In genomic region chr11:65435981-65436411, GRCh38 we compare ENCODE assay signal across 8 cellular contexts. TPM values are rescaled to one million over a fixed set of nuclear protein-coding genes. Genes with fewer than 3 reads are reported as not detected.
DNase-seq lines count a peak whose midpoint lies in the region; ATAC-seq and TF ChIP-seq lines count a peak whose summit lies in the region.

No MANE protein-coding gene starts in this region.

- no peak overlapping the region for H3K4me3 ChIP-seq in HAP-1
- peak overlapping the region in 1 of 8 donors; percentile 39 for H3K4me3 ChIP-seq in spleen

- in situ Hi-C loops in HAP-1 (cut with MboI; ENCODE audit: low sequenced_read_pairs): no loop called here

- peaks cover 19% of the 10 kb centered on the region for H3K4me1 ChIP-seq in HAP-1
- H3K4me1 ChIP-seq in spleen: peaks cover 40 to 100% (median 95%) of the 10 kb centered on the region in 6 donors

- H3K36me3 ChIP-seq in HAP-1 (replicated peaks) (peaks cover 61% of the 10 kb centered on the region), spleen (peaks cover 0 to 100% (median 44%) of the 10 kb centered on the region in 6 donors)

- intact Hi-C loops in activated T-helper 1 cell treated with anti-CD3 and anti-CD28 coated beads, Interleukin-12 subunit alpha, Interleukin-12 subunit beta, Interleukin-2, Interleukin-4 antibody, amounts not matched to agents 30 ng/mL and 10 ng/mL and 1 ng/mL, durations not matched to agents 14 hours and 24 hours and 36 hours (cut with micrococcal nuclease): no loop called here
- intact Hi-C loops in left ventricle myocardium superior (cut with micrococcal nuclease) (no loop called here), spleen (cut with DNase I; ENCODE audit: low total_unique reads) (no loop called here)

- no peaks in the 10 kb centered on the region for H3K27me3 ChIP-seq in HAP-1 (ENCODE audit: low read depth)
- no peaks in the 10 kb centered on the region for H3K27me3 ChIP-seq in spleen (replicated peaks in 1 of 7)

- peak; percentile 2 to 7 for DNase-seq in HAP-1 (ENCODE audit: low spot score in 2 of 2)
- DNase-seq in activated T-helper 1 cell treated with anti-CD3 and anti-CD28 coated beads, Interleukin-12 subunit alpha, Interleukin-12 subunit beta, Interleukin-2, Interleukin-4 antibody, amounts not matched to agents 30 ng/mL and 10 ng/mL and 1 ng/mL, durations not matched to agents 14 hours and 24 hours and 36 hours (ENCODE audit: low spot score): no peak
- DNase-seq in left ventricle myocardium superior: peak; percentile 58
- peak; percentile 68 for DNase-seq in spleen
- DNase-seq in UCSD-AML1 (lab: John Stamatoyannopoulos, UW; ENCODE audit: unreplicated experiment): no peak

- ATAC-seq in left ventricle myocardium superior: peak; percentile 23
- ATAC-seq in GM18909 (IDR thresholded peaks at IDR 0.05; ENCODE audit: poor library complexity, unreplicated experiment): no peak
- ATAC-seq in GM21423 (IDR thresholded peaks at IDR 0.05; ENCODE audit: unreplicated experiment): no peak
- ATAC-seq in GM18873 (IDR thresholded peaks at IDR 0.05; ENCODE audit: low FRiP score, unreplicated experiment): no peak

- peak overlapping the region; percentile 73 for H3K27ac Mint-ChIP-seq in activated T-helper 1 cell treated with anti-CD3 and anti-CD28 coated beads, Interleukin-12 subunit alpha, Interleukin-12 subunit beta, Interleukin-2, Interleukin-4 antibody, amounts not matched to agents 30 ng/mL and 10 ng/mL and 1 ng/mL, durations not matched to agents 14 hours and 24 hours and 36 hours

- H3K27ac ChIP-seq in spleen: peak overlapping the region in 6 of 8 donors; percentile 17 to 100 (median 98)

- no peak for TF ChIP-seq POLR2A in spleen (IDR thresholded peaks at IDR 0.05)

- peaks cover 89% of the 10 kb centered on the region for H3K4me1 Mint-ChIP-seq in activated T-helper 1 cell treated with anti-CD3 and anti-CD28 coated beads, Interleukin-12 subunit alpha, Interleukin-12 subunit beta, Interleukin-2, Interleukin-4 antibody, amounts not matched to agents 30 ng/mL and 10 ng/mL and 1 ng/mL, durations not matched to agents 14 hours and 24 hours and 36 hours (ENCODE audit: low read depth)

- H3K4me3 Mint-ChIP-seq in activated T-helper 1 cell treated with anti-CD3 and anti-CD28 coated beads, Interleukin-12 subunit alpha, Interleukin-12 subunit beta, Interleukin-2, Interleukin-4 antibody, amounts not matched to agents 30 ng/mL and 10 ng/mL and 1 ng/mL, durations not matched to agents 14 hours and 24 hours and 36 hours: no peak overlapping the region

- H3K36me3 Mint-ChIP-seq in activated T-helper 1 cell treated with anti-CD3 and anti-CD28 coated beads, Interleukin-12 subunit alpha, Interleukin-12 subunit beta, Interleukin-2, Interleukin-4 antibody, amounts not matched to agents 30 ng/mL and 10 ng/mL and 1 ng/mL, durations not matched to agents 14 hours and 24 hours and 36 hours (ENCODE audit: low read depth): peaks cover 55% of the 10 kb centered on the region

- 84 to 93% (median 91%) methylated on average over 8 of the region's 8 CpGs for WGBS in spleen, 5 donors

- H3K9me3 ChIP-seq in HAP-1 (no peaks in the 10 kb centered on the region), spleen (no peaks in the 10 kb centered on the region)

- no peaks in the 10 kb centered on the region for H3K9me3 Mint-ChIP-seq in activated T-helper 1 cell treated with anti-CD3 and anti-CD28 coated beads, Interleukin-12 subunit alpha, Interleukin-12 subunit beta, Interleukin-2, Interleukin-4 antibody, amounts not matched to agents 30 ng/mL and 10 ng/mL and 1 ng/mL, durations not matched to agents 14 hours and 24 hours and 36 hours

- TF ChIP-seq CTCF in spleen (IDR thresholded peaks at IDR 0.05 in 8 of 11, conservative IDR thresholded peaks at IDR 0.05 in 3 of 11): no peak

- no peaks in the 10 kb centered on the region for H3K27me3 Mint-ChIP-seq in activated T-helper 1 cell treated with anti-CD3 and anti-CD28 coated beads, Interleukin-12 subunit alpha, Interleukin-12 subunit beta, Interleukin-2, Interleukin-4 antibody, amounts not matched to agents 30 ng/mL and 10 ng/mL and 1 ng/mL, durations not matched to agents 14 hours and 24 hours and 36 hours (ENCODE audit: insufficient read depth)

RNA-seq across cellular contexts. Expression of gene NEAT1, which starts 13.4 kb away (rescaled TPM):
- total RNA-seq in activated T-helper 1 cell treated with anti-CD3 and anti-CD28 coated beads, Interleukin-12 subunit alpha, Interleukin-12 subunit beta, Interleukin-2, Interleukin-4 antibody, amounts not matched to agents 30 ng/mL and 10 ng/mL and 1 ng/mL, durations not matched to agents 14 hours and 24 hours and 36 hours: 507 and 517 TPM in 2 replicates
- total RNA-seq in left ventricle myocardium superior (508 TPM), spleen (1,000 to 10,000 TPM in 2 of 7 donors, 100 to 1,000 TPM in 5; 266 to 1,804 (median 799) TPM)
- polyA plus RNA-seq in spleen: 1,000 to 10,000 TPM in 2 of 3 donors, 100 to 1,000 TPM in 1; 526 to 1,090 (median 1,018) TPM

RNA-seq across cellular contexts. Expression of gene FRMD8, which starts 49.6 kb away (rescaled TPM):
- total RNA-seq in activated T-helper 1 cell treated with anti-CD3 and anti-CD28 coated beads, Interleukin-12 subunit alpha, Interleukin-12 subunit beta, Interleukin-2, Interleukin-4 antibody, amounts not matched to agents 30 ng/mL and 10 ng/mL and 1 ng/mL, durations not matched to agents 14 hours and 24 hours and 36 hours: 40.5 and 42.3 TPM in 2 replicates
- 9.7 TPM for total RNA-seq in left ventricle myocardium superior
- total RNA-seq in spleen: 100 to 1,000 TPM in 3 of 7 donors, 10 to 100 TPM in 4; 65.4 to 128 (median 99.5) TPM
- polyA plus RNA-seq in spleen: 10 to 100 TPM; 19.3 to 32.0 (median 23.4) TPM

RNA-seq across cellular contexts. Expression of gene SLC25A45, which starts 53.5 kb away (rescaled TPM):
- total RNA-seq in activated T-helper 1 cell treated with anti-CD3 and anti-CD28 coated beads, Interleukin-12 subunit alpha, Interleukin-12 subunit beta, Interleukin-2, Interleukin-4 antibody, amounts not matched to agents 30 ng/mL and 10 ng/mL and 1 ng/mL, durations not matched to agents 14 hours and 24 hours and 36 hours: 15.3 and 19.4 TPM in 2 replicates
- total RNA-seq in left ventricle myocardium superior (4.6 TPM), spleen (10 to 100 TPM; 11.6 to 33.4 (median 25.7) TPM)
- 10 to 100 TPM; 14.1 to 26.2 (median 24.1) TPM for polyA plus RNA-seq in spleen

Comparison
In these comparisons a context has a peak if more than half of its experiments do, and no peak if none do; other contexts are left out.
1. DNase-seq: peak in HAP-1 (2 of 2), left ventricle myocardium superior (single experiment) and spleen (single experiment); none in activated T-helper 1 cell treated with anti-CD3 and anti-CD28 coated beads, Interleukin-12 subunit alpha, Interleukin-12 subunit beta, Interleukin-2, Interleukin-4 antibody, amounts not matched to agents 30 ng/mL and 10 ng/mL and 1 ng/mL, durations not matched to agents 14 hours and 24 hours and 36 hours (single experiment) and UCSD-AML1 (single experiment).